In genomic region chr1:219564072-219564471, GRCh38 we compare ENCODE assay signal across 26 cellular contexts. TPM values are rescaled to one million over a fixed set of nuclear protein-coding genes. Genes with fewer than 3 reads are reported as not detected.
"Had no signal": no experiment of that assay in that cellular context is flagged by ENCODE, and none has a peak within 500 bp of the region (broad histone marks: within the 10 kb centered on the region; RNA-seq: fewer than 3 reads in every experiment).

No MANE protein-coding gene starts in this region.

- H3K4me1 ChIP-seq: colonic mucosa, psoas muscle, right atrium auricular region, upper lobe of left lung had no signal

- H3K27me3 ChIP-seq: colonic mucosa, esophagus muscularis mucosa, ovary, right atrium auricular region, upper lobe of left lung had no signal

- H3K9me3 ChIP-seq: colonic mucosa, esophagus muscularis mucosa, ovary, psoas muscle, right atrium auricular region, upper lobe of left lung had no signal

- H3K27me3 Mint-ChIP-seq: activated CD4-positive, alpha-beta memory T cell treated with anti-CD3 and anti-CD28 coated beads, Interleukin-2, amount 10 ng/mL, durations not matched to agents 7 days and 5 days; activated CD4-positive, alpha-beta T cell treated with anti-CD3 and anti-CD28 coated beads, Interleukin-2, amount 10 ng/mL, durations not matched to agents 24 days and 14 days; activated naive CD4-positive, alpha-beta T cell treated with anti-CD3 and anti-CD28 coated beads, Interleukin-2, amount 10 ng/mL, durations not matched to agents 7 days and 5 days; effector memory CD8-positive, alpha-beta T cell had no signal

- H3K36me3 ChIP-seq: colonic mucosa, esophagus muscularis mucosa, ovary, right atrium auricular region, upper lobe of left lung had no signal

- H3K27ac ChIP-seq: colonic mucosa, dorsolateral prefrontal cortex, esophagus muscularis mucosa, ovary, psoas muscle, right atrium auricular region, upper lobe of left lung, VCaP had no signal

- H3K9me3 Mint-ChIP-seq: activated CD4-positive, alpha-beta memory T cell treated with anti-CD3 and anti-CD28 coated beads, Interleukin-2, amount 10 ng/mL, durations not matched to agents 7 days and 5 days; activated CD4-positive, alpha-beta T cell treated with anti-CD3 and anti-CD28 coated beads, Interleukin-2, amount 10 ng/mL, durations not matched to agents 24 days and 14 days; activated naive CD4-positive, alpha-beta T cell treated with anti-CD3 and anti-CD28 coated beads, Interleukin-2, amount 10 ng/mL, durations not matched to agents 7 days and 5 days; activated T-cell treated with anti-CD3 and anti-CD28 coated beads, Interleukin-2, amount 50 U/mL, for 72 hours; mesothelial cell of epicardium had no signal

- FAIRE-seq: bronchial epithelial cell, frontal cortex had no signal

- H3K4me3 Mint-ChIP-seq: activated CD4-positive, alpha-beta memory T cell treated with anti-CD3 and anti-CD28 coated beads, Interleukin-2, amount 10 ng/mL, durations not matched to agents 7 days and 5 days; activated CD4-positive, alpha-beta T cell treated with anti-CD3 and anti-CD28 coated beads, Interleukin-2, amount 10 ng/mL, durations not matched to agents 24 days and 14 days; activated naive CD4-positive, alpha-beta T cell treated with anti-CD3 and anti-CD28 coated beads, Interleukin-2, amount 10 ng/mL, durations not matched to agents 7 days and 5 days; activated T-cell treated with anti-CD3 and anti-CD28 coated beads, Interleukin-2, amount 50 U/mL, for 72 hours; effector memory CD8-positive, alpha-beta T cell; mesothelial cell of epicardium; naive thymus-derived CD8-positive, alpha-beta T cell had no signal

- H3K4me3 ChIP-seq: colonic mucosa, dorsolateral prefrontal cortex, esophagus muscularis mucosa, ovary, psoas muscle, right atrium auricular region, upper lobe of left lung had no signal

- H3K4me1 Mint-ChIP-seq: activated CD4-positive, alpha-beta memory T cell treated with anti-CD3 and anti-CD28 coated beads, Interleukin-2, amount 10 ng/mL, durations not matched to agents 7 days and 5 days; activated CD4-positive, alpha-beta T cell treated with anti-CD3 and anti-CD28 coated beads, Interleukin-2, amount 10 ng/mL, durations not matched to agents 24 days and 14 days; activated naive CD4-positive, alpha-beta T cell treated with anti-CD3 and anti-CD28 coated beads, Interleukin-2, amount 10 ng/mL, durations not matched to agents 7 days and 5 days; naive thymus-derived CD8-positive, alpha-beta T cell had no signal

- H3K27ac Mint-ChIP-seq: activated CD4-positive, alpha-beta memory T cell treated with anti-CD3 and anti-CD28 coated beads, Interleukin-2, amount 10 ng/mL, durations not matched to agents 7 days and 5 days; activated CD4-positive, alpha-beta T cell treated with anti-CD3 and anti-CD28 coated beads, Interleukin-2, amount 10 ng/mL, durations not matched to agents 24 days and 14 days; activated T-cell treated with anti-CD3 and anti-CD28 coated beads, Interleukin-2, amount 50 U/mL, for 72 hours; effector memory CD8-positive, alpha-beta T cell; mesothelial cell of epicardium; naive thymus-derived CD8-positive, alpha-beta T cell had no signal

- DNase-seq: activated CD4-positive, alpha-beta memory T cell treated with anti-CD3 and anti-CD28 coated beads, Interleukin-2, amount 10 ng/mL, durations not matched to agents 7 days and 5 days; activated CD4-positive, alpha-beta T cell treated with anti-CD3 and anti-CD28 coated beads, Interleukin-2, amount 10 ng/mL, durations not matched to agents 24 days and 14 days; activated effector memory CD4-positive, alpha-beta T cell treated with anti-CD3 and anti-CD28 coated beads, Interleukin-2, amount 50 U/mL, for 16 hours; activated naive CD4-positive, alpha-beta T cell treated with anti-CD3 and anti-CD28 coated beads, Interleukin-2, amount 10 ng/mL, durations not matched to agents 7 days and 5 days; activated T-cell treated with anti-CD3 and anti-CD28 coated beads, Interleukin-2, amount 50 U/mL, for 72 hours; amygdala; colonic mucosa; dorsolateral prefrontal cortex; effector memory CD8-positive, alpha-beta T cell; glutamatergic neuron; hippocampal formation; left ventricle myocardium superior; mammary epithelial cell; naive thymus-derived CD8-positive, alpha-beta T cell; ovary; psoas muscle; stimulated activated CD4-positive, alpha-beta T cell treated with anti-CD3 and anti-CD28 coated beads, Interleukin-4, amount 100 ng/mL, for 24 hours; stimulated activated naive CD4-positive, alpha-beta T cell treated with Interleukin-2 at 50 U/mL for 16 hours; upper lobe of left lung had no signal

- H3K36me3 Mint-ChIP-seq: activated naive CD4-positive, alpha-beta T cell treated with anti-CD3 and anti-CD28 coated beads, Interleukin-2, amount 10 ng/mL, durations not matched to agents 7 days and 5 days; mesothelial cell of epicardium; naive thymus-derived CD8-positive, alpha-beta T cell had no signal

- ATAC-seq: activated CD4-positive, CD25-positive, alpha-beta regulatory T cell treated with anti-CD3 and anti-CD28 coated beads, Interleukin-2, amount 50 U/mL, for 24 hours; activated T-cell treated with anti-CD3 and anti-CD28 coated beads, Interleukin-2, amount 50 U/mL, for 72 hours; effector memory CD8-positive, alpha-beta T cell; left ventricle myocardium superior; naive thymus-derived CD8-positive, alpha-beta T cell; psoas muscle had no signal

RNA-seq across cellular contexts. Expression of gene ZC3H11B, which starts 48.8 kb away (rescaled TPM):
- total RNA-seq: activated CD4-positive, alpha-beta T cell treated with anti-CD3 and anti-CD28 coated beads, Interleukin-2, amount 10 ng/mL, durations not matched to agents 24 days and 14 days; bronchial epithelial cell; esophagus muscularis mucosa; frontal cortex; mammary epithelial cell; right atrium auricular region had no signal
- polyA plus RNA-seq: naive thymus-derived CD8-positive, alpha-beta T cell had no signal
